In genomic region chr2:39436592-39437521, GRCh38 we compare ENCODE assay signal across 8 cellular contexts. TPM values are rescaled to one million over a fixed set of nuclear protein-coding genes. Genes with fewer than 3 reads are reported as not detected.
DNase-seq lines count a peak whose midpoint lies in the region; ATAC-seq, FAIRE-seq and TF ChIP-seq lines count a peak whose summit lies in the region.

Gene MAP4K3, minus strand, starts transcription at chr2:39437285. Its CDS starts 298 bp downstream, at chr2:39436987.

- in situ Hi-C loops in transverse colon (cut with MboI; ENCODE audit: low pct_ligation_motif_present in 1 of 4, low pct_unique_long_range_greater_than_20kb in 1 of 4, low sequenced_read_pairs in 3 of 4) = no loop called here

- ATAC-seq in HG02763 (IDR thresholded peaks at IDR 0.05; ENCODE audit: unreplicated experiment) = peak; percentile 76
- ATAC-seq in heart left ventricle = peak; percentile 79 to 94 (median 92)

- peak; percentile 65 for DNase-seq in GM12891 (ENCODE audit: insufficient read length, low spot score)
- DNase-seq in NCI-H1417 treated with DMSO at 0.1 percent for 48 hours (lab: John Stamatoyannopoulos, UW) = peak; percentile 94
- peak; percentile 51 for DNase-seq in T follicular helper cell (ENCODE audit: low read depth)
- peak; percentile 95 to 96 (median 95) for DNase-seq in heart left ventricle
- peak; percentile 89 for DNase-seq in pons (ENCODE audit: low spot score)
- peak; percentile 95 for DNase-seq in transverse colon

- TF ChIP-seq CTCF in heart left ventricle (IDR thresholded peaks at IDR 0.05) (peak in 1 of 12 donors; percentile 2), transverse colon (IDR thresholded peaks at IDR 0.05) (no peak)

- H3K27ac ChIP-seq in adipose tissue (ENCODE audit: low read depth, low read length) = peak within 1 kb of the TSS; percentile 39
- peak within 1 kb of the TSS; percentile 90 to 99 (median 97) for H3K27ac ChIP-seq in heart left ventricle
- peak within 1 kb of the TSS; percentile 88 to 98 (median 97) for H3K27ac ChIP-seq in transverse colon

- no peaks in the 10 kb centered on the region for H3K9me3 ChIP-seq in heart left ventricle
- H3K9me3 ChIP-seq in transverse colon = no peaks in the 10 kb centered on the region

- H3K4me1 ChIP-seq in heart left ventricle (peaks cover 3 to 65% (median 47%) of the 10 kb centered on the region in 12 donors), transverse colon (peaks cover 19 to 53% (median 36%) of the 10 kb centered on the region in 4 donors)

- TF ChIP-seq POLR2A in GM12891 (IDR thresholded peaks at IDR 0.05; ENCODE audit: low read depth, low read length) (no peak), heart left ventricle (IDR thresholded peaks at IDR 0.05) (peak; percentile 26 to 92), transverse colon (IDR thresholded peaks at IDR 0.05) (peak; percentile 84)

- FAIRE-seq in GM12891 (lab: Jason Lieb, UNC) = peak; percentile 90

- H3K4me3 ChIP-seq in heart left ventricle = peak within 1 kb of the TSS; percentile 71 to 96 (median 88)
- peak within 1 kb of the TSS; percentile 68 to 96 (median 92) for H3K4me3 ChIP-seq in transverse colon

- WGBS in adipose tissue, 3 donors = 0 to 1% (median 0%) methylated on average over 78 to 108 of the region's 109 CpGs
- 0 to 1% (median 0%) methylated on average over 41 to 109 of the region's 109 CpGs for WGBS in heart left ventricle, 4 donors
- 0% methylated on average over 83 of the region's 109 CpGs; no CpG with 5 or more reads in 1 of the 2 donors for WGBS in transverse colon (ENCODE audit: low coverage in 1 of 2), 2 donors

- TF ChIP-seq EP300 in transverse colon (IDR thresholded peaks at IDR 0.05; ENCODE audit: low read depth) = no peak

- H3K36me3 ChIP-seq in heart left ventricle (no peaks in the 10 kb centered on the region), transverse colon (no peaks in the 10 kb centered on the region)

- intact Hi-C loops in heart left ventricle (cut with DNase I) = loop anchor here in 8 of 10 donors (2.0 to 10.0 kb wide), 10 partner anchors 35 to 260 kb away; no protein-coding TSS in a partner anchor
- intact Hi-C loops in transverse colon (cut with DNase I; ENCODE audit: low total_unique reads) = loop anchor here (10.0 kb wide), 1 partner anchor 52 kb away; no protein-coding TSS in a partner anchor

- no peaks in the 10 kb centered on the region for H3K27me3 ChIP-seq in heart left ventricle
- H3K27me3 ChIP-seq in transverse colon = no peaks in the 10 kb centered on the region

TF ChIP-seq in GM12891, 5 proteins besides CTCF, POLR2A, EP300 and RAD21:
- TF ChIP-seq SPI1 (IDR thresholded peaks at IDR 0.05; ENCODE audit: low read depth, low read length) (peak; percentile 68), POLR2AphosphoS5 (IDR thresholded peaks at IDR 0.05; ENCODE audit: low read depth, low read length) (no peak), TAF1 (IDR thresholded peaks at IDR 0.05; ENCODE audit: low read depth, low read length) (no peak; the same call in 1 of the 2 replicates), POU2F2 (IDR thresholded peaks at IDR 0.05; ENCODE audit: low read depth, low read length) (no peak), PAX5 (IDR thresholded peaks at IDR 0.05; ENCODE audit: insufficient read depth, low read length, severe bottlenecking) (no peak)

RNA-seq across cellular contexts. Expression of gene MAP4K3, which starts in this region (rescaled TPM):
- polyA plus RNA-seq in GM12891 (2012; ENCODE audit: low read depth, missing spikeins) = 2.2 TPM
- polyA plus RNA-seq in adipose tissue (10 to 100 TPM in 2 of 3 donors, 1 to 10 TPM in 1; 5.2 to 11.7 (median 10.3) TPM), heart left ventricle (10 to 100 TPM; 14.5 to 20.3 TPM)
- total RNA-seq in heart left ventricle (10 to 100 TPM; 26.2 to 45.4 (median 33.7) TPM), transverse colon (100 to 1,000 TPM in 2 of 4 donors, 10 to 100 TPM in 2; 42.6 to 131 (median 91.8) TPM)

Comparison
In these comparisons a context has a peak if more than half of its experiments do, and no peak if none do; other contexts are left out.
1. Peak in every context shown above with its lines: DNase-seq, ATAC-seq, H3K4me3 ChIP-seq and H3K27ac ChIP-seq.
2. H3K27ac ChIP-seq: peak in every context shown above with its lines; median percentile 97 in heart left ventricle; 97 in transverse colon; 39 in adipose tissue.